In the genomic region with DNA sequence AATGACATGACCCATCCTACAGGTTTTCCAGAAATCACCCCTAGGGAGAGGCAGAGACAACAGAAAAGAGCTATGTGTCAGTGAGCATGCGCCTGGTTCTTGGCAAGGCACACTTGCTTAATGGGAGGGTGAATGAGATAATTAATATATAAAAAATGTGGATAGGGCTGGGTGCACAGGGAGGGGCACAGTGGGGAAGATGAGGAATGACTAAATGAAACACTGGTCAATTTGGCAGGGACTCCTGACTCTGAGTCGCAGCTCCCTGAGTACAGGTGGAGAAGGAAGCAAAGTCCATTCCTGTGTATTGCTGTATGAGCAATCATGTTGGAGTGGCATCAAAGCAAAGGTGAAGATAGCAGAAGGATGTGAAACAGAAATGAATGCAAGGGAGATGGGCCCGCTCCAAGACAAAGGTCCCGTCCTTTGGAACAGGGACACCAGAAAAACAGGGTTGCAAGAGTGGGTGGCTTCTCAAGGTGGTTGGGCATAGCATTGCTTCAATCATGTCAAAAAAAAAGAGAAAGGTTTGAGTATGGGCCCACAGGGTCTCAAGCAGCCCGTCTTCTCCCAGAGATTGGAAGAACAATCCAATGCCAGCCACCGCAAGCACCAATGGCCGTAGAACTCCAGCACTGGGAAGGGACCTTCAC, we compare ENCODE assay signal across 1 cellular context.
TF ChIP-seq lines count a peak whose summit lies in the region.

No MANE protein-coding gene starts in this region.

TF ChIP-seq in GM23338, 12 proteins besides CTCF, POLR2A, EP300 and RAD21 (continued from another document):
- TF ChIP-seq, protein P1, sequence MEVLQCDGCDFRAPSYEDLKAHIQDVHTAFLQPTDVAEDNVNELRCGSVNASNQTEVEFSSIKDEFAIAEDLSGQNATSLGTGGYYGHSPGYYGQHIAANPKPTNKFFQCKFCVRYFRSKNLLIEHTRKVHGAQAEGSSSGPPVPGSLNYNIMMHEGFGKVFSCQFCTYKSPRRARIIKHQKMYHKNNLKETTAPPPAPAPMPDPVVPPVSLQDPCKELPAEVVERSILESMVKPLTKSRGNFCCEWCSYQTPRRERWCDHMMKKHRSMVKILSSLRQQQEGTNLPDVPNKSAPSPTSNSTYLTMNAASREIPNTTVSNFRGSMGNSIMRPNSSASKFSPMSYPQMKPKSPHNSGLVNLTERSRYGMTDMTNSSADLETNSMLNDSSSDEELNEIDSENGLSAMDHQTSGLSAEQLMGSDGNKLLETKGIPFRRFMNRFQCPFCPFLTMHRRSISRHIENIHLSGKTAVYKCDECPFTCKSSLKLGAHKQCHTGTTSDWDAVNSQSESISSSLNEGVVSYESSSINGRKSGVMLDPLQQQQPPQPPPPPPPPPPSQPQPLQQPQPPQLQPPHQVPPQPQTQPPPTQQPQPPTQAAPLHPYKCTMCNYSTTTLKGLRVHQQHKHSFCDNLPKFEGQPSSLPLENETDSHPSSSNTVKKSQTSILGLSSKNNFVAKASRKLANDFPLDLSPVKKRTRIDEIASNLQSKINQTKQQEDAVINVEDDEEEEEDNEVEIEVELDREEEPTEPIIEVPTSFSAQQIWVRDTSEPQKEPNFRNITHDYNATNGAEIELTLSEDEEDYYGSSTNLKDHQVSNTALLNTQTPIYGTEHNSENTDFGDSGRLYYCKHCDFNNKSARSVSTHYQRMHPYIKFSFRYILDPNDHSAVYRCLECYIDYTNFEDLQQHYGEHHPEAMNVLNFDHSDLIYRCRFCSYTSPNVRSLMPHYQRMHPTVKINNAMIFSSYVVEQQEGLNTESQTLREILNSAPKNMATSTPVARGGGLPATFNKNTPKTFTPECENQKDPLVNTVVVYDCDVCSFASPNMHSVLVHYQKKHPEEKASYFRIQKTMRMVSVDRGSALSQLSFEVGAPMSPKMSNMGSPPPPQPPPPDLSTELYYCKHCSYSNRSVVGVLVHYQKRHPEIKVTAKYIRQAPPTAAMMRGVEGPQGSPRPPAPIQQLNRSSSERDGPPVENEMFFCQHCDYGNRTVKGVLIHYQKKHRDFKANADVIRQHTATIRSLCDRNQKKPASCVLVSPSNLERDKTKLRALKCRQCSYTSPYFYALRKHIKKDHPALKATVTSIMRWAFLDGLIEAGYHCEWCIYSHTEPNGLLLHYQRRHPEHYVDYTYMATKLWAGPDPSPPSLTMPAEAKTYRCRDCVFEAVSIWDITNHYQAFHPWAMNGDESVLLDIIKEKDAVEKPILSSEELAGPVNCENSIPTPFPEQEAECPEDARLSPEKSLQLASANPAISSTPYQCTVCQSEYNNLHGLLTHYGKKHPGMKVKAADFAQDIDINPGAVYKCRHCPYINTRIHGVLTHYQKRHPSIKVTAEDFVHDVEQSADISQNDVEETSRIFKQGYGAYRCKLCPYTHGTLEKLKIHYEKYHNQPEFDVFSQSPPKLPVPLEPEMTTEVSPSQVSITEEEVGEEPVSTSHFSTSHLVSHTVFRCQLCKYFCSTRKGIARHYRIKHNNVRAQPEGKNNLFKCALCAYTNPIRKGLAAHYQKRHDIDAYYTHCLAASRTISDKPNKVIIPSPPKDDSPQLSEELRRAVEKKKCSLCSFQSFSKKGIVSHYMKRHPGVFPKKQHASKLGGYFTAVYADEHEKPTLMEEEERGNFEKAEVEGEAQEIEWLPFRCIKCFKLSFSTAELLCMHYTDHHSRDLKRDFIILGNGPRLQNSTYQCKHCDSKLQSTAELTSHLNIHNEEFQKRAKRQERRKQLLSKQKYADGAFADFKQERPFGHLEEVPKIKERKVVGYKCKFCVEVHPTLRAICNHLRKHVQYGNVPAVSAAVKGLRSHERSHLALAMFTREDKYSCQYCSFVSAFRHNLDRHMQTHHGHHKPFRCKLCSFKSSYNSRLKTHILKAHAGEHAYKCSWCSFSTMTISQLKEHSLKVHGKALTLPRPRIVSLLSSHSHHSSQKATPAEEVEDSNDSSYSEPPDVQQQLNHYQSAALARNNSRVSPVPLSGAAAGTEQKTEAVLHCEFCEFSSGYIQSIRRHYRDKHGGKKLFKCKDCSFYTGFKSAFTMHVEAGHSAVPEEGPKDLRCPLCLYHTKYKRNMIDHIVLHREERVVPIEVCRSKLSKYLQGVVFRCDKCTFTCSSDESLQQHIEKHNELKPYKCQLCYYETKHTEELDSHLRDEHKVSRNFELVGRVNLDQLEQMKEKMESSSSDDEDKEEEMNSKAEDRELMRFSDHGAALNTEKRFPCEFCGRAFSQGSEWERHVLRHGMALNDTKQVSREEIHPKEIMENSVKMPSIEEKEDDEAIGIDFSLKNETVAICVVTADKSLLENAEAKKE (CRISPR knock-in tag; IDR thresholded peaks at IDR 0.05), result no peak
- TF ChIP-seq EZH2 (IDR thresholded peaks at IDR 0.05; ENCODE audit: low read depth, unreplicated experiment), result no peak
- no peak for TF ChIP-seq NANOG (IDR thresholded peaks at IDR 0.05; ENCODE audit: borderline replicate concordance)
- TF ChIP-seq, protein P2, sequence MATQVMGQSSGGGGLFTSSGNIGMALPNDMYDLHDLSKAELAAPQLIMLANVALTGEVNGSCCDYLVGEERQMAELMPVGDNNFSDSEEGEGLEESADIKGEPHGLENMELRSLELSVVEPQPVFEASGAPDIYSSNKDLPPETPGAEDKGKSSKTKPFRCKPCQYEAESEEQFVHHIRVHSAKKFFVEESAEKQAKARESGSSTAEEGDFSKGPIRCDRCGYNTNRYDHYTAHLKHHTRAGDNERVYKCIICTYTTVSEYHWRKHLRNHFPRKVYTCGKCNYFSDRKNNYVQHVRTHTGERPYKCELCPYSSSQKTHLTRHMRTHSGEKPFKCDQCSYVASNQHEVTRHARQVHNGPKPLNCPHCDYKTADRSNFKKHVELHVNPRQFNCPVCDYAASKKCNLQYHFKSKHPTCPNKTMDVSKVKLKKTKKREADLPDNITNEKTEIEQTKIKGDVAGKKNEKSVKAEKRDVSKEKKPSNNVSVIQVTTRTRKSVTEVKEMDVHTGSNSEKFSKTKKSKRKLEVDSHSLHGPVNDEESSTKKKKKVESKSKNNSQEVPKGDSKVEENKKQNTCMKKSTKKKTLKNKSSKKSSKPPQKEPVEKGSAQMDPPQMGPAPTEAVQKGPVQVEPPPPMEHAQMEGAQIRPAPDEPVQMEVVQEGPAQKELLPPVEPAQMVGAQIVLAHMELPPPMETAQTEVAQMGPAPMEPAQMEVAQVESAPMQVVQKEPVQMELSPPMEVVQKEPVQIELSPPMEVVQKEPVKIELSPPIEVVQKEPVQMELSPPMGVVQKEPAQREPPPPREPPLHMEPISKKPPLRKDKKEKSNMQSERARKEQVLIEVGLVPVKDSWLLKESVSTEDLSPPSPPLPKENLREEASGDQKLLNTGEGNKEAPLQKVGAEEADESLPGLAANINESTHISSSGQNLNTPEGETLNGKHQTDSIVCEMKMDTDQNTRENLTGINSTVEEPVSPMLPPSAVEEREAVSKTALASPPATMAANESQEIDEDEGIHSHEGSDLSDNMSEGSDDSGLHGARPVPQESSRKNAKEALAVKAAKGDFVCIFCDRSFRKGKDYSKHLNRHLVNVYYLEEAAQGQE (IDR thresholded peaks at IDR 0.05; ENCODE audit: unreplicated experiment), result no peak
